28 cellular contexts compared by ENCODE assay signal in genomic region chr11:76892305-76892704, GRCh38.
"Had no signal": no experiment of that assay in that cellular context is flagged by ENCODE, and none has a peak within 500 bp of the region (broad histone marks: within the 10 kb centered on the region; RNA-seq: fewer than 3 reads in every experiment).

No MANE protein-coding gene starts in this region.

- DNase-seq: activated B cell treated with CpG ODN at 0.5 μM for 24 hours; activated CD4-positive, alpha-beta T cell treated with anti-CD3 and anti-CD28 coated beads, Interleukin-2, amount 50 U/mL, for 1 hour; activated CD8-positive, alpha-beta T cell treated with anti-CD3 and anti-CD28 coated beads for 36 hours; activated effector memory CD4-positive, alpha-beta T cell treated with Interleukin-2 at 50 U/mL for 16 hours; activated naive CD4-positive, alpha-beta T cell treated with Interleukin-2 at 50 U/mL for 16 hours; activated T-cell treated with anti-CD3 and anti-CD28 coated beads for 4 hours; aorta; body of pancreas; cortex of kidney; foreskin keratinocyte; kidney glomerular epithelial cell; left lung; lower lobe of right lung; mesendoderm; mucosa of descending colon; stimulated activated CD4-positive, alpha-beta T cell treated with anti-CD3 and anti-CD28 coated beads, Interleukin-1b, Interleukin-23, amount 100 ng/mL, for 48 hours; stimulated activated CD4-positive, alpha-beta T cell treated with anti-CD3 and anti-CD28 coated beads, Interleukin-4, amount 100 ng/mL, for 4 hours; stimulated activated CD8-positive, alpha-beta memory T cell treated with anti-CD3 and anti-CD28 coated beads, Interleukin-4, amount 100 ng/mL, for 48 hours; stimulated activated naive CD8-positive, alpha-beta T cell treated with anti-CD3 and anti-CD28 coated beads, Interleukin-15, amount 100 ng/mL, for 72 hours; T-helper 2 cell; transverse colon; uterus had no signal

- H3K4me3 ChIP-seq: body of pancreas, cardiac muscle cell, esophagus muscularis mucosa, left lung, lower lobe of right lung, mucosa of descending colon, prostate gland, smooth muscle cell, transverse colon, uterus had no signal

- H3K36me3 ChIP-seq: cardiac muscle cell, esophagus muscularis mucosa, left lung, lower lobe of right lung, prostate gland, transverse colon, uterus had no signal

- H3K9me3 ChIP-seq: body of pancreas, esophagus muscularis mucosa, left lung, lower lobe of right lung, mucosa of descending colon, prostate gland, transverse colon, uterus had no signal

- H3K27me3 ChIP-seq: body of pancreas, cardiac muscle cell, esophagus muscularis mucosa, foreskin keratinocyte, left lung, transverse colon, uterus had no signal

- H3K4me1 ChIP-seq: prostate gland, uterus had no signal

- H3K27ac ChIP-seq: body of pancreas, cardiac muscle cell, esophagus muscularis mucosa, foreskin keratinocyte, lower lobe of right lung, prostate gland, transverse colon, uterus had no signal

- ATAC-seq: activated CD8-positive, alpha-beta T cell treated with anti-CD3 and anti-CD28 coated beads for 36 hours; body of pancreas; foreskin keratinocyte; left lung; lower lobe of right lung; mucosa of descending colon; natural killer cell treated with Interleukin-12 subunit alpha and Interleukin-12 subunit beta and Interleukin-15 and Interleukin-18, amount 100 ng/mL, for 72 hours; stimulated activated memory B cell treated with anti-CD40 and anti-IgM and Interleukin-4, amounts not matched to agents 10 μg/mL and 1 μg/mL and 100 μg/mL, for 72 hours; stimulated activated naive CD8-positive, alpha-beta T cell treated with anti-CD3 and anti-CD28 coated beads, Interleukin-15, amount 100 ng/mL, for 72 hours had no signal
